20 cellular contexts compared by ENCODE assay signal in the genomic region with DNA sequence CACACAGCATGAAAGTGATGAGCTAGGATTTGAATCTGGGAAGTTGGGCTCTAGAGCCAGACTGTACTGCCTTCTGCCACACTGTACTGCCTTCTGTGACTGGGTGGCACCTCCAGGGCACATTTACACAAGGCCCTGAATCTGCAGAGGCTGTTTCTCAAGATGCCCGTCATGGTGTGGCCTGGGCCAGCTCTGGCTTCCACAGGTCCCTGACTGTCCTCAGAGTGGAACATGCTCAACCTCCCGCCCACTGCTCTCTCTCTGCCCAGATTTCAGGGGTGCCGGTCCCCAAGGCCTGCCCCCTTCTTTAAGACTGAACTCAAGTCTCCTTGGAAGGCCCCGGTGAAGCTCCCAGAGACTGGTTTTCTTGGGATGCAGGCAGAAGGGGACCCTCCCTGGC. TPM values are rescaled to one million over a fixed set of nuclear protein-coding genes. Genes with fewer than 3 reads are reported as not detected.
DNase-seq lines count a peak whose midpoint lies in the region; ATAC-seq and TF ChIP-seq lines count a peak whose summit lies in the region.
"Had no signal": no experiment of that assay in that cellular context is flagged by ENCODE, and none has a peak within 500 bp of the region (broad histone marks: within the 10 kb centered on the region; RNA-seq: fewer than 3 reads in every experiment).

No MANE protein-coding gene starts in this region.

- H3K27ac ChIP-seq in Karpas-422 (ENCODE audit: low read length) (peak overlapping the region; percentile 93), spleen (peak overlapping the region in 3 of 8 donors; percentile 43 to 60 (median 50)), brain microvascular endothelial cell (no peak overlapping the region)

- H3K27ac Mint-ChIP-seq in brain, result peak overlapping the region in 3 of 5 experiments; percentile 16 to 98 (median 38)
- H3K27ac Mint-ChIP-seq: CD8-positive, alpha-beta memory T cell; GM23338 had no signal

- peaks cover 31% of the 10 kb centered on the region for H3K36me3 Mint-ChIP-seq in brain
- H3K36me3 Mint-ChIP-seq: CD8-positive, alpha-beta memory T cell had no signal

- no peaks in the 10 kb centered on the region for H4K20me1 ChIP-seq in Karpas-422 (ENCODE audit: insufficient read depth, low read depth, low read length)

- no peak for TF ChIP-seq POLR2A in spleen (IDR thresholded peaks at IDR 0.05)

- 88 to 94% (median 89%) methylated on average over 3 to 4 of the region's 4 CpGs for WGBS in spleen, 5 donors

- H3K27me3 ChIP-seq in Karpas-422 (ENCODE audit: low read length) (no peaks in the 10 kb centered on the region), spleen (replicated peaks in 1 of 7) (peaks cover 0 to 25% (median 0%) of the 10 kb centered on the region in 7 donors), brain microvascular endothelial cell (replicated peaks) (no peaks in the 10 kb centered on the region)

- peak overlapping the region; percentile 85 for H3K9ac ChIP-seq in Karpas-422 (ENCODE audit: low read length)

- H3K4me3 ChIP-seq in Karpas-422 (ENCODE audit: low read length) (peak overlapping the region; percentile 80), spleen (no peak overlapping the region), brain microvascular endothelial cell (ENCODE audit: low read depth, low read length) (no peak overlapping the region)
- H3K4me3 ChIP-seq: GM23338 had no signal

- in situ Hi-C loops in brain microvascular endothelial cell (cut with HindIII; ENCODE audit: low pct_ligation_motif_present, low sequenced_read_pairs), result no loop called here

- peaks cover 30% of the 10 kb centered on the region for H3K79me2 ChIP-seq in Karpas-422 (ENCODE audit: low read length)

- H3K4me3 Mint-ChIP-seq in brain, result no peak overlapping the region
- H3K4me3 Mint-ChIP-seq: CD8-positive, alpha-beta memory T cell; GM23338 had no signal

- no peaks in the 10 kb centered on the region for H3K9me3 Mint-ChIP-seq in brain
- H3K9me3 Mint-ChIP-seq: CD8-positive, alpha-beta memory T cell; GM23338 had no signal

- TF ChIP-seq CTCF in brain (conservative IDR thresholded peaks at IDR 0.05), result no peak
- no peak for TF ChIP-seq CTCF in spleen (IDR thresholded peaks at IDR 0.05 in 8 of 11, conservative IDR thresholded peaks at IDR 0.05 in 3 of 11)
- TF ChIP-seq CTCF in brain microvascular endothelial cell (IDR thresholded peaks at IDR 0.05; ENCODE audit: low read depth, low read length, missing control alignments), result no peak

- no peaks in the 10 kb centered on the region for H3K9me2 ChIP-seq in Karpas-422 (replicated peaks; ENCODE audit: insufficient read depth, low read length)

- H3K27me3 Mint-ChIP-seq in brain, result no peaks in the 10 kb centered on the region

- DNase-seq in Karpas-422, result peak; percentile 82
- peak; percentile 87 for DNase-seq in mesenteric fat pad (ENCODE audit: low spot score)
- DNase-seq in spleen, result peak; percentile 44
- no peak for DNase-seq in activated CD8-positive, alpha-beta memory T cell treated with anti-CD3 and anti-CD28 coated beads for 24 hours
- DNase-seq in brain microvascular endothelial cell, result no peak
- DNase-seq: C1 segment of cervical spinal cord; Calu3; CD8-positive, alpha-beta memory T cell; KG1; NCI-H1105; NCI-H146; NCI-H2029 treated with DMSO at 0.1 percent for 48 hours; NCI-H226; NCI-H524; NCI-H82 had no signal

- H3K4me2 ChIP-seq in Karpas-422 (ENCODE audit: low read depth, low read length, poor library complexity, severe bottlenecking), result peak overlapping the region; percentile 84
- H3K4me2 ChIP-seq: GM23338 had no signal

- H3K36me3 ChIP-seq in Karpas-422 (ENCODE audit: insufficient read depth, low read length) (peaks cover 19% of the 10 kb centered on the region; the same call in 1 of the 2 replicates), spleen (peaks cover 0 to 12% (median 0%) of the 10 kb centered on the region in 6 donors), brain microvascular endothelial cell (replicated peaks) (no peaks in the 10 kb centered on the region)

- H3K4me1 Mint-ChIP-seq in brain, result peaks cover 67% of the 10 kb centered on the region
- H3K4me1 Mint-ChIP-seq: CD8-positive, alpha-beta memory T cell had no signal

- intact Hi-C loops in spleen (cut with DNase I; ENCODE audit: low total_unique reads), result no loop called here

- ATAC-seq in HG03439 (IDR thresholded peaks at IDR 0.05; ENCODE audit: unreplicated experiment), result no peak
- ATAC-seq: GM23338, HCT116, Panc1 had no signal

- H3K4me1 ChIP-seq in Karpas-422 (ENCODE audit: low read length) (peaks cover 98% of the 10 kb centered on the region), spleen (peaks cover 0 to 8% (median 0%) of the 10 kb centered on the region in 6 donors)

- H2AFZ ChIP-seq in Karpas-422 (ENCODE audit: low read length), result peak overlapping the region; percentile 11; the same call in 1 of the 2 replicates
- H2AFZ ChIP-seq: GM23338 had no signal

- H3K9me3 ChIP-seq in Karpas-422 (ENCODE audit: low read length) (no peaks in the 10 kb centered on the region), spleen (no peaks in the 10 kb centered on the region)

RNA-seq across cellular contexts. Expression of a gene that starts 50.2 kb away (rescaled TPM):
- 0.07 and 0.11 TPM in 2 replicates for total RNA-seq in Karpas-422 (2014; rRNA removed; shearing (Covaris generic); ENCODE audit: low replicate concordance)
- polyA plus RNA-seq in brain (ENCODE audit: insufficient read depth, low read depth, low replicate concordance) (69.2 TPM), spleen (1 to 10 TPM; 1.8 to 3.5 (median 1.8) TPM)
- total RNA-seq in mesenteric fat pad (2.7 TPM), spleen (10 to 100 TPM in 4 of 7 donors, 1 to 10 TPM in 3; 3.0 to 16.4 (median 10.2) TPM)

Comparison
In these comparisons a context has a peak if more than half of its experiments do, and no peak if none do; other contexts are left out.
1. DNase-seq: peak in Karpas-422 (single experiment), mesenteric fat pad (single experiment) and spleen (single experiment); none in activated CD8-positive, alpha-beta memory T cell treated with anti-CD3 and anti-CD28 coated beads for 24 hours (single experiment) and brain microvascular endothelial cell (single experiment).